Comparison of ENCODE assay signal across 11 cellular contexts in the genomic region with DNA sequence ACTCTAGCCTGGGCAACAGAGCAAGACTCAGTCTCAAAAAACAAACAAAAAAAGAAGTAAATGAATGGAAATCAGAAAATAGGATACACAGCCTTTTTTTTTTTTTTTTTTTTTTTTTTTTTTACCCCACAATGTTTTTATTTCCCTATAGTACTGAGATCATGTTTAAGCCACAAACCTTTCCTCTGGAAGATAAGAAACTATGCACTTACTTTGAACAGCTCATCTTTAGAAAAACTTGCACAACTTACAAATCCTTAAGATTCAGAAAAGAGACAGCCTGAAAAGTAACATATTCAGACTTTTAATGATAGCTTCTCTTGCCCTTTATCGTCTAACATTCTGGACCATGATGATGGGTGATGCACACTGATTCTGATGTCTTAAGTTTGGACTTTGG.
DNase-seq lines count a peak whose midpoint lies in the region; ATAC-seq and TF ChIP-seq lines count a peak whose summit lies in the region.
"Had no signal": no experiment of that assay in that cellular context is flagged by ENCODE, and none has a peak within 500 bp of the region (broad histone marks: within the 10 kb centered on the region; RNA-seq: fewer than 3 reads in every experiment).

No MANE protein-coding gene starts in this region.

- H3K4me3 Mint-ChIP-seq in CD8-positive, alpha-beta T cell, result no peak overlapping the region

- H4K20me1 ChIP-seq in mammary epithelial cell (ENCODE audit: insufficient read depth, low read length), result no peaks in the 10 kb centered on the region

- in situ Hi-C loops in mammary epithelial cell (cut with MboI; ENCODE audit: low sequenced_read_pairs in 2 of 2), result no loop called here

- H3K27me3 Mint-ChIP-seq in CD8-positive, alpha-beta T cell (ENCODE audit: low read depth), result no peaks in the 10 kb centered on the region

- H3K27me3 ChIP-seq in CD8-positive, alpha-beta T cell (ENCODE audit: insufficient read depth, low read length), result no peaks in the 10 kb centered on the region
- H3K27me3 ChIP-seq in mammary epithelial cell (ENCODE audit: insufficient read depth, low read length), result no peaks in the 10 kb centered on the region
- H3K27me3 ChIP-seq: tibial artery had no signal

- no peak overlapping the region for H3K27ac ChIP-seq in CD8-positive, alpha-beta T cell (ENCODE audit: low read depth, low read length)
- H3K27ac ChIP-seq in mammary epithelial cell (ENCODE audit: insufficient read depth, low read depth, low read length), result peak overlapping the region; percentile 88
- H3K27ac ChIP-seq: tibial artery had no signal

- BruUV-seq in mammary epithelial cell (replicated peaks; lab: Mats Ljungman, UMichigan), result no TSS peak

- H3K9me3 ChIP-seq in CD8-positive, alpha-beta T cell (ENCODE audit: low read length), result no peaks in the 10 kb centered on the region
- H3K9me3 ChIP-seq in mammary epithelial cell (replicated peaks; ENCODE audit: insufficient read depth, low read length), result no peaks in the 10 kb centered on the region
- H3K9me3 ChIP-seq in mucosa of descending colon, result no peaks in the 10 kb centered on the region
- H3K9me3 ChIP-seq: tibial artery had no signal

- H3K27ac Mint-ChIP-seq in CD8-positive, alpha-beta T cell, result peak overlapping the region; percentile 89

- no peak for TF ChIP-seq CTCF in CD8-positive, alpha-beta T cell (IDR thresholded peaks at IDR 0.05)
- TF ChIP-seq CTCF in mammary epithelial cell (conservative IDR thresholded peaks at IDR 0.05 in 1 of 2, IDR thresholded peaks at IDR 0.05 in 1 of 2; ENCODE audit: extremely low read depth in 1 of 2, insufficient read depth in 1 of 2, low read depth in 1 of 2, low read length in 2 of 2), result no peak
- no peak for TF ChIP-seq CTCF in mucosa of descending colon (IDR thresholded peaks at IDR 0.05)

- ATAC-seq in CD8-positive, alpha-beta T cell, result peak; percentile 42
- peak; percentile 3 for ATAC-seq in mucosa of descending colon
- no peak for ATAC-seq in HG02571 (IDR thresholded peaks at IDR 0.05; ENCODE audit: unreplicated experiment)

- no peak overlapping the region for H2AFZ ChIP-seq in mammary epithelial cell (ENCODE audit: low read depth, low read length)

- H3K9me3 Mint-ChIP-seq in CD8-positive, alpha-beta T cell, result no peaks in the 10 kb centered on the region

- intact Hi-C loops in CD8-positive, alpha-beta T cell (cut with DNase I, micrococcal nuclease), result loop anchor here in 1 of 2 experiments (1.0 kb wide), 1 partner anchor 9 kb away; no protein-coding TSS in a partner anchor
- intact Hi-C loops in mammary epithelial cell (cut with micrococcal nuclease), result loop anchor here (1.0 to 5.0 kb wide), 2 partner anchors 61 to 81 kb away; a partner anchor contains a TSS
- intact Hi-C loops in mucosa of descending colon (cut with DNase I, micrococcal nuclease), result no loop called here

- H3K4me2 ChIP-seq in mammary epithelial cell (ENCODE audit: insufficient read depth, low read depth, low read length), result peak overlapping the region; percentile 63

- peaks cover 21% of the 10 kb centered on the region for H3K4me1 ChIP-seq in CD8-positive, alpha-beta T cell (ENCODE audit: insufficient read depth, low read length)
- peaks cover 29% of the 10 kb centered on the region for H3K4me1 ChIP-seq in mammary epithelial cell (ENCODE audit: insufficient read depth, low read length)
- H3K4me1 ChIP-seq in mucosa of descending colon (ENCODE audit: low read depth), result peaks cover 26% of the 10 kb centered on the region

- dilution Hi-C loops in mammary epithelial cell (cut with HindIII; ENCODE audit: low sequenced_read_pairs), result loop anchor here (5.0 kb wide), 1 partner anchor 71 kb away; no protein-coding TSS in a partner anchor

- no peak overlapping the region for H3K4me3 ChIP-seq in CD8-positive, alpha-beta T cell (ENCODE audit: low read depth, low read length)
- H3K4me3 ChIP-seq in mammary epithelial cell (replicated peaks in 1 of 3; ENCODE audit: insufficient read depth in 1 of 3, low read depth in 2 of 3, low read length in 3 of 3) (no peak overlapping the region), mucosa of descending colon (no peak overlapping the region)
- H3K4me3 ChIP-seq: tibial artery had no signal

- peaks cover 64% of the 10 kb centered on the region for H3K4me1 Mint-ChIP-seq in CD8-positive, alpha-beta T cell (ENCODE audit: low read depth)

- CTCF ChIA-PET in CD8-positive, alpha-beta T cell (lab: Charles Lee), result no interaction called here
- CTCF ChIA-PET in mammary epithelial cell (lab: Charles Lee; ENCODE audit: low non-redundant PET), result interaction anchor here (0.6 to 0.7 kb wide), 3 partner anchors 18 to 742 kb away, joined by 4 to 8 read pairs (median 6); no protein-coding TSS in a partner anchor

- H3K9ac ChIP-seq in mammary epithelial cell (ENCODE audit: insufficient read depth, low read length), result peak overlapping the region; percentile 56

- peaks cover 74% of the 10 kb centered on the region for H3K36me3 Mint-ChIP-seq in CD8-positive, alpha-beta T cell

- peaks cover 42% of the 10 kb centered on the region for H3K79me2 ChIP-seq in mammary epithelial cell (ENCODE audit: insufficient read depth, low read length)

- POLR2A ChIA-PET in CD8-positive, alpha-beta T cell (lab: Charles Lee), result interaction anchor here (0.7 to 1.1 kb wide), 2 partner anchors 51 to 57 kb away, joined by 3 read pairs; no protein-coding TSS in a partner anchor

- 78% methylated on average over 1 of the region's 1 CpG for WGBS in mammary epithelial cell (ENCODE audit: low coverage, missing lambda C conversion rate)

- H3K36me3 ChIP-seq in CD8-positive, alpha-beta T cell (ENCODE audit: insufficient read depth, low read length), result peaks cover 6% of the 10 kb centered on the region
- H3K36me3 ChIP-seq in mammary epithelial cell (ENCODE audit: insufficient read depth, low read length) (no peaks in the 10 kb centered on the region), mucosa of descending colon (ENCODE audit: low read depth) (no peaks in the 10 kb centered on the region)

- DNase-seq in CD8-positive, alpha-beta T cell, result no peak
- DNase-seq in M059J (ENCODE audit: low read depth) (peak; percentile 13), mammary epithelial cell (no peak), mucosa of descending colon (no peak), kidney tubule cell (ENCODE audit: low spot score) (no peak)
- no peak for DNase-seq in activated CD4-positive, CD25-positive, alpha-beta regulatory T cell treated with anti-CD3 and anti-CD28 coated beads, Interleukin-2, amount 50 U/mL, for 72 hours
- DNase-seq in activated CD8-positive, alpha-beta memory T cell treated with anti-CD3 and anti-CD28 coated beads, Interleukin-2, amount 50 U/mL, for 4 hours, result no peak
- DNase-seq: glutamatergic neuron, posterior cingulate gyrus, tibial artery had no signal
